In genomic region chr6:43475506-43475905, GRCh38 we compare ENCODE assay signal across 22 cellular contexts. TPM values are rescaled to one million over a fixed set of nuclear protein-coding genes. Genes with fewer than 3 reads are reported as not detected.
A peak's percentile ranks its signal among the peaks of the same experiment; 100 is the strongest.
DNase-seq lines count a peak whose midpoint lies in the region; ATAC-seq and TF ChIP-seq lines count a peak whose summit lies in the region.
"Had no signal": no experiment of that assay in that cellular context is flagged by ENCODE, and none has a peak within 500 bp of the region (broad histone marks: within the 10 kb centered on the region; RNA-seq: fewer than 3 reads in every experiment).

No MANE protein-coding gene starts in this region.

- ATAC-seq in activated T-cell treated with anti-CD3 and anti-CD28 coated beads, Interleukin-2, amount 50 U/mL, for 4 hours = no peak
- ATAC-seq: left lobe of liver; stimulated activated effector memory CD8-positive, alpha-beta T cell treated with anti-CD3 and anti-CD28 coated beads, Interleukin-12 subunit alpha, Interleukin-12 subunit beta, amount 100 ng/mL, for 72 hours had no signal

- no peak overlapping the region for H3K27ac Mint-ChIP-seq in Caco-2 (ENCODE audit: unreplicated experiment)
- H3K27ac Mint-ChIP-seq: activated CD4-positive, alpha-beta memory T cell treated with anti-CD3 and anti-CD28 coated beads for 36 hours; stimulated activated effector memory CD8-positive, alpha-beta T cell treated with anti-CD3 and anti-CD28 coated beads, Interleukin-12 subunit alpha, Interleukin-12 subunit beta, amount 100 ng/mL, for 72 hours; T-helper 1 cell treated with Interleukin-12 subunit alpha and Interleukin-12 subunit beta and Interleukin-4 antibody, amounts not matched to agents 30 μg/mL and 1 μg/mL, for 36 hours had no signal

- H3K4me1 Mint-ChIP-seq in Caco-2 (ENCODE audit: low read depth, unreplicated experiment) = peaks cover 25% of the 10 kb centered on the region
- peaks cover 34% of the 10 kb centered on the region for H3K4me1 Mint-ChIP-seq in activated T-cell treated with anti-CD3 and anti-CD28 coated beads, Interleukin-2, amount 50 U/mL, for 4 hours (ENCODE audit: low read depth)

- no TSS peak for BruUV-seq in Caco-2 (replicated peaks; lab: Mats Ljungman, UMichigan)

- H3K9me3 ChIP-seq in iPS-15b (ENCODE audit: control insufficient read depth, insufficient read depth, low read length) (no peaks in the 10 kb centered on the region), Caco-2 (no peaks in the 10 kb centered on the region)
- H3K9me3 ChIP-seq: right atrium auricular region, testis had no signal

- no peaks in the 10 kb centered on the region for H3K27me3 Mint-ChIP-seq in Caco-2 (ENCODE audit: insufficient read depth, unreplicated experiment)
- no peaks in the 10 kb centered on the region for H3K27me3 Mint-ChIP-seq in activated T-cell treated with anti-CD3 and anti-CD28 coated beads, Interleukin-2, amount 50 U/mL, for 4 hours (ENCODE audit: low read depth)
- H3K27me3 Mint-ChIP-seq: activated CD4-positive, alpha-beta memory T cell treated with anti-CD3 and anti-CD28 coated beads for 36 hours had no signal

- peaks cover 3% of the 10 kb centered on the region for H3K36me3 ChIP-seq in iPS-15b (ENCODE audit: control insufficient read depth, insufficient read depth, low read length)
- no peaks in the 10 kb centered on the region for H3K36me3 ChIP-seq in Caco-2 (ENCODE audit: control insufficient read depth, insufficient read depth, low read length)
- H3K36me3 ChIP-seq: right atrium auricular region had no signal

- no peak for TF ChIP-seq CTCF in Caco-2 (IDR thresholded peaks at IDR 0.05; ENCODE audit: insufficient read depth in 1 of 2, low read depth in 1 of 2, low read length in 1 of 2, severe bottlenecking in 1 of 2, unreplicated experiment in 1 of 2)

- H3K9me3 Mint-ChIP-seq in Caco-2 (ENCODE audit: unreplicated experiment) = no peaks in the 10 kb centered on the region
- no peaks in the 10 kb centered on the region for H3K9me3 Mint-ChIP-seq in activated T-cell treated with anti-CD3 and anti-CD28 coated beads, Interleukin-2, amount 50 U/mL, for 4 hours
- H3K9me3 Mint-ChIP-seq: activated CD4-positive, alpha-beta memory T cell treated with anti-CD3 and anti-CD28 coated beads for 36 hours; CD4-positive, alpha-beta memory T cell; stimulated activated effector memory CD8-positive, alpha-beta T cell treated with anti-CD3 and anti-CD28 coated beads, Interleukin-12 subunit alpha, Interleukin-12 subunit beta, amount 100 ng/mL, for 72 hours; T-helper 1 cell treated with Interleukin-12 subunit alpha and Interleukin-12 subunit beta and Interleukin-4 antibody, amounts not matched to agents 30 μg/mL and 1 μg/mL, for 36 hours had no signal

- intact Hi-C loops in Caco-2 (cut with micrococcal nuclease; ENCODE audit: unreplicated experiment) = no loop called here

- H3K4me3 Mint-ChIP-seq in Caco-2 (ENCODE audit: unreplicated experiment) = no peak overlapping the region
- H3K4me3 Mint-ChIP-seq in activated T-cell treated with anti-CD3 and anti-CD28 coated beads, Interleukin-2, amount 50 U/mL, for 4 hours = no peak overlapping the region
- H3K4me3 Mint-ChIP-seq: activated CD4-positive, alpha-beta memory T cell treated with anti-CD3 and anti-CD28 coated beads for 36 hours; CD4-positive, alpha-beta memory T cell; stimulated activated effector memory CD8-positive, alpha-beta T cell treated with anti-CD3 and anti-CD28 coated beads, Interleukin-12 subunit alpha, Interleukin-12 subunit beta, amount 100 ng/mL, for 72 hours; T-helper 1 cell treated with Interleukin-12 subunit alpha and Interleukin-12 subunit beta and Interleukin-4 antibody, amounts not matched to agents 30 μg/mL and 1 μg/mL, for 36 hours had no signal

- DNase-seq in NCI-H524 treated with DMSO at 0.1 percent for 48 hours (lab: John Stamatoyannopoulos, UW) (peak; percentile 94), Caco-2 (no peak)
- DNase-seq in activated T-cell treated with anti-CD3 and anti-CD28 coated beads, Interleukin-2, amount 50 U/mL, for 4 hours = no peak
- DNase-seq: activated CD4-positive, alpha-beta memory T cell treated with anti-CD3 and anti-CD28 coated beads for 36 hours; activated naive CD4-positive, alpha-beta T cell treated with Interleukin-2 at 50 U/mL for 16 hours; CD4-positive, alpha-beta memory T cell; central memory CD4-positive, alpha-beta T cell; DMS79 treated with DMSO at 0.1 percent for 48 hours; NCI-H1092; NCI-H2107; NCI-H526 treated with DMSO at 0.1 percent for 48 hours; OCI-M1; SHP77 treated with DMSO at 0.1 percent for 48 hours; stimulated activated CD4-positive, alpha-beta T cell treated with anti-CD3 and anti-CD28 coated beads, Interleukin-15, amount 100 ng/mL, for 24 hours; testis had no signal

- CTCF ChIA-PET in Caco-2 (lab: Charles Lee) = interaction anchor here (1.6 kb wide), 1 partner anchor 19 kb away, joined by 3 read pairs; no protein-coding TSS in a partner anchor

- H3K4me1 ChIP-seq in iPS-15b (ENCODE audit: control insufficient read depth, insufficient read depth, low read length) = peaks cover 7% of the 10 kb centered on the region
- 0 out of 2 replicates have a peak, but pooled peaks cover 8% of the 10 kb centered on the region for H3K4me1 ChIP-seq in Caco-2

- POLR2A ChIA-PET in Caco-2 (lab: Charles Lee) = interaction anchor here (0.5 kb wide), 1 partner anchor 18 kb away, joined by 3 read pairs; no protein-coding TSS in a partner anchor

- peaks cover 10% of the 10 kb centered on the region for H3K36me3 Mint-ChIP-seq in Caco-2 (ENCODE audit: insufficient read depth, unreplicated experiment)
- H3K36me3 Mint-ChIP-seq in activated T-cell treated with anti-CD3 and anti-CD28 coated beads, Interleukin-2, amount 50 U/mL, for 4 hours (ENCODE audit: insufficient read depth) = peaks cover 2% of the 10 kb centered on the region
- H3K36me3 Mint-ChIP-seq: activated CD4-positive, alpha-beta memory T cell treated with anti-CD3 and anti-CD28 coated beads for 36 hours had no signal

- no peaks in the 10 kb centered on the region for H3K27me3 ChIP-seq in iPS-15b (ENCODE audit: control insufficient read depth, insufficient read depth, low read length)
- H3K27me3 ChIP-seq in Caco-2 (replicated peaks; ENCODE audit: control insufficient read depth, insufficient read depth, low read length) = no peaks in the 10 kb centered on the region
- H3K27me3 ChIP-seq: right atrium auricular region, testis had no signal

- H3K4me3 ChIP-seq in iPS-15b (ENCODE audit: low read depth, low read length) (no peak overlapping the region), Caco-2 (ENCODE audit: low read depth, low read length) (no peak overlapping the region)
- H3K4me3 ChIP-seq: right atrium auricular region, testis had no signal

- peak overlapping the region; percentile 24 for H3K9ac ChIP-seq in iPS-15b (ENCODE audit: low read depth, low read length)

RNA-seq across cellular contexts. Expression of gene TJAP1, which starts 1.9 kb away (rescaled TPM):
- total RNA-seq in Caco-2 (2022) = 34.0 and 39.4 TPM in 2 replicates
- total RNA-seq in activated T-cell treated with anti-CD3 and anti-CD28 coated beads, Interleukin-2, amount 50 U/mL, for 4 hours = 10 to 100 TPM; 45.5 to 52.8 (median 46.2) TPM

RNA-seq across cellular contexts. Expression of gene DLK2, which starts 20.2 kb away (rescaled TPM):
- 0.75 and 1.2 TPM in 2 replicates for total RNA-seq in Caco-2 (2022)
- total RNA-seq in activated T-cell treated with anti-CD3 and anti-CD28 coated beads, Interleukin-2, amount 50 U/mL, for 4 hours = 1 to 10 TPM; 5.0 to 9.0 (median 6.7) TPM
- total RNA-seq: left lobe of liver, osteoblast had no signal

RNA-seq across cellular contexts. Expression of gene LRRC73, which starts 34.6 kb away (rescaled TPM):
- 0.14 and 0.19 TPM in 2 replicates for total RNA-seq in Caco-2 (2022)
- under 1 TPM; 0.16 to 0.47 (median 0.20) TPM for total RNA-seq in activated T-cell treated with anti-CD3 and anti-CD28 coated beads, Interleukin-2, amount 50 U/mL, for 4 hours
- total RNA-seq: mononuclear cell had no signal

RNA-seq across cellular contexts. Expression of gene YIPF3, which starts 41.2 kb away (rescaled TPM):
- total RNA-seq in Caco-2 (2022) = 83.3 and 99.8 TPM in 2 replicates
- 10 to 100 TPM; 33.3 to 40.9 (median 35.4) TPM for total RNA-seq in activated T-cell treated with anti-CD3 and anti-CD28 coated beads, Interleukin-2, amount 50 U/mL, for 4 hours

RNA-seq across cellular contexts. Expression of gene POLR1C, which starts 41.4 kb away (rescaled TPM):
- 43.7 and 45.1 TPM in 2 replicates for total RNA-seq in Caco-2 (2022)
- 100 to 1,000 TPM; 192 to 231 (median 200) TPM for total RNA-seq in activated T-cell treated with anti-CD3 and anti-CD28 coated beads, Interleukin-2, amount 50 U/mL, for 4 hours
